ENCODE assay signal across 17 cellular contexts in the genomic region with DNA sequence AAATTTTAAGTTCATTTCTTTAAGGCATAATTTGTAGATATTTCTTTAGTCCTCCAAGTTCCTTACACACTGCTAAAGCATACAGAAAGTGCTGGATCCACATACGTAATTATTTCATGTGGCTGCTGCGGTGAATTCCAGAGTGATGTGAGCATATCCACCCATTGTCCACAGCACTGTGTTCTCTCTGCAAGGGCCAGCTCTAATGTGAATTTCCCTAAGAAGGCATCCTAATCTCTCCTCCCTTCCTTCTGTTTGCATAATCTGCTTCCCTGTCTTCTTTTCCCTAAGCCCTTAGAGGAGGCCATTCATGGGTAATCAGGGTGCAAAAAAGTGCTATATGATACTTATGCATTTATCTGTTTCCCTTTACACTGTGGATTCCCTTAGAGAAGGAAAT. TPM values are rescaled to one million over a fixed set of nuclear protein-coding genes. Genes with fewer than 3 reads are reported as not detected.
DNase-seq lines count a peak whose midpoint lies in the region; ATAC-seq, FAIRE-seq and TF ChIP-seq lines count a peak whose summit lies in the region.
"Had no signal": no experiment of that assay in that cellular context is flagged by ENCODE, and none has a peak within 500 bp of the region (broad histone marks: within the 10 kb centered on the region; RNA-seq: fewer than 3 reads in every experiment).

No MANE protein-coding gene starts in this region.

- H2BK12ac ChIP-seq in mesenchymal stem cell (ENCODE audit: low read length in 2 of 2) = no peak overlapping the region

- no peak for TF ChIP-seq CTCF in esophagus squamous epithelium (IDR thresholded peaks at IDR 0.05)

- H3K9ac ChIP-seq in NT2/D1 (ENCODE audit: insufficient read length, low read depth) (no peak overlapping the region), mesenchymal stem cell (ENCODE audit: low read length) (peak overlapping the region; percentile 87)

- H2AFZ ChIP-seq in mesenchymal stem cell (ENCODE audit: low read depth, low read length) = no peak overlapping the region

- H2BK120ac ChIP-seq in mesenchymal stem cell (ENCODE audit: low read depth, low read length) = no peak overlapping the region

- no peaks in the 10 kb centered on the region for H3K4me1 ChIP-seq in NT2/D1 (ENCODE audit: insufficient read depth, insufficient read length)
- peaks cover 4 to 63% (median 35%) of the 10 kb centered on the region in 3 donors for H3K4me1 ChIP-seq in esophagus squamous epithelium
- H3K4me1 ChIP-seq in mesenchymal stem cell (ENCODE audit: control insufficient read depth, insufficient read depth, low read depth, low read length) = peaks cover 6% of the 10 kb centered on the region

- H4K8ac ChIP-seq in mesenchymal stem cell (ENCODE audit: low read length) = no peak overlapping the region

- H3K9me3 ChIP-seq in NT2/D1 (ENCODE audit: insufficient read depth, low read length) = no peaks in the 10 kb centered on the region
- no peaks in the 10 kb centered on the region for H3K9me3 ChIP-seq in esophagus squamous epithelium
- no peaks in the 10 kb centered on the region for H3K9me3 ChIP-seq in mesenchymal stem cell (ENCODE audit: control insufficient read depth, low read length)

- no peak overlapping the region for H3K14ac ChIP-seq in mesenchymal stem cell (ENCODE audit: low read length in 2 of 2)

- TF ChIP-seq POLR2A in esophagus squamous epithelium (IDR thresholded peaks at IDR 0.05) = no peak

- H2BK5ac ChIP-seq in mesenchymal stem cell (ENCODE audit: low read depth, low read length, poor library complexity, severe bottlenecking) = no peak overlapping the region

- no peak for FAIRE-seq in urothelium cell line (lab: Jason Lieb, UNC)
- FAIRE-seq: bronchial epithelial cell, H1 had no signal

- peaks cover 13% of the 10 kb centered on the region for H3K79me1 ChIP-seq in mesenchymal stem cell (replicated peaks; ENCODE audit: low read length, poor library complexity, severe bottlenecking)

- no peak overlapping the region for H3K23ac ChIP-seq in mesenchymal stem cell (ENCODE audit: low read length in 2 of 2)

- no peak overlapping the region for H4K91ac ChIP-seq in mesenchymal stem cell (ENCODE audit: low read length)

- ATAC-seq in GM21526 (IDR thresholded peaks at IDR 0.05; ENCODE audit: low FRiP score, unreplicated experiment) (no peak), HG03196 (IDR thresholded peaks at IDR 0.05; ENCODE audit: unreplicated experiment) (no peak)

- no peak overlapping the region for H2BK15ac ChIP-seq in mesenchymal stem cell (ENCODE audit: low read depth, poor library complexity, severe bottlenecking)

- WGBS in esophagus squamous epithelium, 2 donors = 66 to 78% methylated on average over 2 of the region's 2 CpGs
- WGBS in mesenchymal stem cell = 86% methylated on average over 2 of the region's 2 CpGs

- H3K27me3 ChIP-seq in NT2/D1 (ENCODE audit: insufficient read depth, insufficient read length) (no peaks in the 10 kb centered on the region), esophagus squamous epithelium (no peaks in the 10 kb centered on the region), mesenchymal stem cell (ENCODE audit: control insufficient read depth in 1 of 2, insufficient read depth in 1 of 2, low read length in 2 of 2) (no peaks in the 10 kb centered on the region)

- no peak overlapping the region for H3K4ac ChIP-seq in mesenchymal stem cell (ENCODE audit: low read depth in 1 of 2, low read length in 2 of 2)

- H3K27ac ChIP-seq in esophagus squamous epithelium = peak overlapping the region in 3 of 4 donors; percentile 76 to 86 (median 81)
- peak overlapping the region; percentile 62 for H3K27ac ChIP-seq in mesenchymal stem cell (ENCODE audit: low read length, poor library complexity, severe bottlenecking)
- H3K27ac ChIP-seq: HL-60 had no signal

- H3K4me3 ChIP-seq in NT2/D1 (ENCODE audit: insufficient read length, low read depth) = no peak overlapping the region
- H3K4me3 ChIP-seq in esophagus squamous epithelium = no peak overlapping the region
- no peak overlapping the region for H3K4me3 ChIP-seq in mesenchymal stem cell (ENCODE audit: insufficient read depth in 1 of 2, low read depth in 1 of 2, low read length in 2 of 2)

- no peak overlapping the region for H3K4me2 ChIP-seq in mesenchymal stem cell (ENCODE audit: low read length, poor library complexity, severe bottlenecking)

- intact Hi-C loops in esophagus squamous epithelium (cut with DNase I) = no loop called here

- H3K36me3 ChIP-seq in NT2/D1 (ENCODE audit: insufficient read depth, insufficient read length, low read length) (no peaks in the 10 kb centered on the region), esophagus squamous epithelium (no peaks in the 10 kb centered on the region), mesenchymal stem cell (ENCODE audit: control insufficient read depth in 1 of 2, insufficient read depth in 2 of 2, low read depth in 1 of 2, low read length in 2 of 2) (peaks cover 0 to 2% of the 10 kb centered on the region in 2 experiments)

- no peak overlapping the region for H3K18ac ChIP-seq in mesenchymal stem cell (ENCODE audit: low read depth in 1 of 2, low read length in 2 of 2)

- peak; percentile 56 for DNase-seq in NT2/D1 (ENCODE audit: low read depth, low spot score)
- no peak for DNase-seq in esophagus squamous epithelium (lab: John Stamatoyannopoulos, UW)
- DNase-seq in mesenchymal stem cell = no peak
- DNase-seq in urothelium cell line (ENCODE audit: low spot score) = peak; percentile 9
- no peak for DNase-seq in NCI-H748 treated with DMSO at 0.1 percent for 48 hours (lab: John Stamatoyannopoulos, UW)
- DNase-seq: activated gamma-delta T cell; CD4-positive, CD25-positive, alpha-beta regulatory T cell; erythroblast; Kasumi-1; NCI-H2029 treated with DMSO at 0.1 percent for 48 hours; SHP77 treated with DMSO at 0.1 percent for 48 hours had no signal

- H2AK5ac ChIP-seq in mesenchymal stem cell (ENCODE audit: low read length, severe bottlenecking) = no peak overlapping the region

RNA-seq across cellular contexts. Expression of gene COBLL1, which starts 57.2 kb away (rescaled TPM):
- 10 to 100 TPM; 35.4 to 88.9 (median 71.4) TPM for total RNA-seq in esophagus squamous epithelium
- polyA plus RNA-seq in mesenchymal stem cell (2013, experiment 1 of 2) = 4.2 TPM
- 3.8 TPM for polyA plus RNA-seq in mesenchymal stem cell (2013, experiment 2 of 2)
- total RNA-seq: G401 had no signal

Comparison
In these comparisons a context has a peak if more than half of its experiments do, and no peak if none do; other contexts are left out.
1. DNase-seq: peak in NT2/D1 (single experiment) and urothelium cell line (single experiment); none in esophagus squamous epithelium (single experiment), mesenchymal stem cell (single experiment) and NCI-H748 treated with DMSO at 0.1 percent for 48 hours (single experiment).